9 cellular contexts compared by ENCODE assay signal in genomic region chr18:76053551-76053950, GRCh38.
"Had no signal": no experiment of that assay in that cellular context is flagged by ENCODE, and none has a peak within 500 bp of the region (broad histone marks: within the 10 kb centered on the region; RNA-seq: fewer than 3 reads in every experiment).

No MANE protein-coding gene starts in this region.

- H3K27me3 Mint-ChIP-seq: IgD-negative memory B cell had no signal

- H3K27ac ChIP-seq: GM23248, HL-60 had no signal

- H2AFZ ChIP-seq: GM23248 had no signal

- H3K4me1 ChIP-seq: HAP-1 had no signal

- DNase-seq: GM23248, H7, HFFc6, KBM-7 had no signal

- H3K4me3 ChIP-seq: GM23248, HAP-1 had no signal

- H3K4me3 Mint-ChIP-seq: HFFc6, IgD-negative memory B cell had no signal

- H3K27ac Mint-ChIP-seq: HFFc6, IgD-negative memory B cell had no signal

- H3K4me1 Mint-ChIP-seq: IgD-negative memory B cell had no signal

- H3K36me3 ChIP-seq: HAP-1 had no signal

- H3K9ac ChIP-seq: GM23248 had no signal

- ATAC-seq: HCT116, HepG2 had no signal

- H3K9me3 ChIP-seq: HAP-1 had no signal

- FAIRE-seq: HepG2 had no signal
